ENCODE assay signal across 17 cellular contexts in the genomic region with DNA sequence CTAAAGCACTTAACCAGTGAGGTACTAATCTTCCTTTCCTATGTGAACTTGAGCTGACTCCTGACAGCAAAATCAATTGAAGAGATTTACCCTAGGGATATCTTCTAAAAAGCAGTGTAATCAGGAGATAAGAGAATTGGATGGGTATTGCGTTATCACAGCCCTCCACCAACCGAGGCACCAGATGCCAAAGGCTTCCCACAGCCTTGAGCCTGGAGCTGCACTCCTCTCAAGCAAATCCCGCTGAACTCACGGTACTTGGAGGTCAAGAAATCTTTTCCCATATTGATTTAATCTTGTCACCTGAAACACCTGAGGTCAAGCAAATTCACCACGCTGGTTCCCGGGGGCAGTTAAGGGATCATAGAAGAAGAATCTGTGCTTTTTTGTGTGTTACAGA.
DNase-seq lines count a peak whose midpoint lies in the region; ATAC-seq, FAIRE-seq and TF ChIP-seq lines count a peak whose summit lies in the region.
"Had no signal": no experiment of that assay in that cellular context is flagged by ENCODE, and none has a peak within 500 bp of the region (broad histone marks: within the 10 kb centered on the region; RNA-seq: fewer than 3 reads in every experiment).

No MANE protein-coding gene starts in this region.

- FAIRE-seq in pancreas (lab: Jason Lieb, UNC), result no peak
- FAIRE-seq: A204.1, H1, HepG2 had no signal

- H4K20me1 ChIP-seq in smooth muscle cell (ENCODE audit: low read depth), result no peaks in the 10 kb centered on the region

- no peak overlapping the region for H3K9ac ChIP-seq in endodermal cell (ENCODE audit: extremely low read depth, low read length, poor library complexity, severe bottlenecking)
- no peak overlapping the region for H3K9ac ChIP-seq in smooth muscle cell (ENCODE audit: low read depth)

- DNase-seq in D341Med (ENCODE audit: low spot score) (peak; percentile 69), NCI-H82 (lab: John Stamatoyannopoulos, UW) (peak; percentile 87), endodermal cell (peak; percentile 56), pancreas (no peak), iPS-NIHi11 (ENCODE audit: low spot score) (no peak), smooth muscle cell (lab: John Stamatoyannopoulos, UW; ENCODE audit: unreplicated experiment) (no peak)
- DNase-seq: ACHN; Caco-2; CD4-positive, alpha-beta T cell; DMS79 treated with DMSO at 0.1 percent for 48 hours; GF-D8; H9 had no signal

- H2AFZ ChIP-seq in smooth muscle cell (ENCODE audit: low read depth), result no peak overlapping the region

- intact Hi-C loops in pancreas (cut with DNase I), result no loop called here

- H3K4me3 ChIP-seq in endodermal cell (ENCODE audit: low read length) (no peak overlapping the region), pancreas (no peak overlapping the region), smooth muscle cell (no peak overlapping the region)

- 62 to 80% methylated on average over 6 of the region's 6 CpGs for WGBS in endodermal cell (ENCODE audit: insufficient coverage in 1 of 2, insufficient read length in 1 of 2), 2 experiments
- WGBS in pancreas, 2 donors, result 27 to 29% methylated on average over 6 of the region's 6 CpGs
- WGBS in smooth muscle cell (ENCODE audit: low lambda C conversion rate), result 73% methylated on average over 6 of the region's 6 CpGs

- H3K4me1 Mint-ChIP-seq in endodermal cell, result peaks cover 22% of the 10 kb centered on the region
- H3K4me1 Mint-ChIP-seq: H9, IgD-negative memory B cell had no signal

- no peak overlapping the region for H3K4me3 Mint-ChIP-seq in endodermal cell
- H3K4me3 Mint-ChIP-seq: CD4-positive, alpha-beta T cell; H9; IgD-negative memory B cell had no signal

- no peaks in the 10 kb centered on the region for H3F3A ChIP-seq in smooth muscle cell (ENCODE audit: low read depth)

- no peak overlapping the region for H3K27ac ChIP-seq in endodermal cell (ENCODE audit: low read depth, low read length)
- H3K27ac ChIP-seq in pancreas, result no peak overlapping the region
- H3K27ac ChIP-seq in smooth muscle cell (ENCODE audit: low read depth), result no peak overlapping the region
- H3K27ac ChIP-seq: C4-2B had no signal

- H3K27ac Mint-ChIP-seq in endodermal cell, result no peak overlapping the region
- H3K27ac Mint-ChIP-seq: CD4-positive, alpha-beta T cell; H9; IgD-negative memory B cell had no signal

- no peaks in the 10 kb centered on the region for H3K36me3 Mint-ChIP-seq in endodermal cell (ENCODE audit: low read depth)
- H3K36me3 Mint-ChIP-seq: IgD-negative memory B cell had no signal

- H3K27me3 ChIP-seq in endodermal cell (ENCODE audit: control insufficient read depth, insufficient read depth, low read length, poor library complexity, severe bottlenecking), result peaks cover 31% of the 10 kb centered on the region
- no peaks in the 10 kb centered on the region for H3K27me3 ChIP-seq in pancreas
- H3K27me3 ChIP-seq in smooth muscle cell (ENCODE audit: low read depth), result no peaks in the 10 kb centered on the region

- no peak for TF ChIP-seq CTCF in endodermal cell (conservative IDR thresholded peaks at IDR 0.05)
- no peak for TF ChIP-seq CTCF in pancreas (IDR thresholded peaks at IDR 0.05)
- no peak for TF ChIP-seq CTCF in smooth muscle cell (IDR thresholded peaks at IDR 0.05; ENCODE audit: borderline replicate concordance, insufficient read depth, poor library complexity, severe bottlenecking)

- H3K9me3 Mint-ChIP-seq in endodermal cell, result no peaks in the 10 kb centered on the region
- H3K9me3 Mint-ChIP-seq: CD4-positive, alpha-beta T cell; H9; IgD-negative memory B cell had no signal

- H3K9me3 ChIP-seq in endodermal cell (ENCODE audit: control insufficient read depth, low read length), result no peaks in the 10 kb centered on the region
- H3K9me3 ChIP-seq in pancreas, result no peaks in the 10 kb centered on the region
- H3K9me3 ChIP-seq in smooth muscle cell (replicated peaks; ENCODE audit: low read depth), result no peaks in the 10 kb centered on the region
- H3K9me3 ChIP-seq: Caco-2 had no signal

- no peak overlapping the region for H3K4me2 ChIP-seq in smooth muscle cell

- H3K4me1 ChIP-seq in endodermal cell (ENCODE audit: control insufficient read depth, insufficient read depth, low read length) (peaks cover 7% of the 10 kb centered on the region), pancreas (no peaks in the 10 kb centered on the region), smooth muscle cell (ENCODE audit: low read depth) (no peaks in the 10 kb centered on the region)

- no peak for ATAC-seq in pancreas
- ATAC-seq: HepG2 had no signal

- no peaks in the 10 kb centered on the region for H3K79me2 ChIP-seq in smooth muscle cell (ENCODE audit: low read depth)

- no peaks in the 10 kb centered on the region for H3K36me3 ChIP-seq in endodermal cell (ENCODE audit: control insufficient read depth, insufficient read depth, low read length)
- no peaks in the 10 kb centered on the region for H3K36me3 ChIP-seq in pancreas
- H3K36me3 ChIP-seq in smooth muscle cell (ENCODE audit: low read depth), result no peaks in the 10 kb centered on the region

- H3K27me3 Mint-ChIP-seq in endodermal cell (ENCODE audit: insufficient read depth), result peaks cover 36% of the 10 kb centered on the region
- H3K27me3 Mint-ChIP-seq: CD4-positive, alpha-beta T cell; IgD-negative memory B cell had no signal

Comparison
In these comparisons a context has a peak if more than half of its experiments do, and no peak if none do; other contexts are left out.
1. DNase-seq: peak in D341Med (single experiment), NCI-H82 (single experiment) and endodermal cell (single experiment); none in pancreas (0 of 6), iPS-NIHi11 (single experiment) and smooth muscle cell (single experiment).